ENCODE assay signal across 1 cellular context in the genomic region with DNA sequence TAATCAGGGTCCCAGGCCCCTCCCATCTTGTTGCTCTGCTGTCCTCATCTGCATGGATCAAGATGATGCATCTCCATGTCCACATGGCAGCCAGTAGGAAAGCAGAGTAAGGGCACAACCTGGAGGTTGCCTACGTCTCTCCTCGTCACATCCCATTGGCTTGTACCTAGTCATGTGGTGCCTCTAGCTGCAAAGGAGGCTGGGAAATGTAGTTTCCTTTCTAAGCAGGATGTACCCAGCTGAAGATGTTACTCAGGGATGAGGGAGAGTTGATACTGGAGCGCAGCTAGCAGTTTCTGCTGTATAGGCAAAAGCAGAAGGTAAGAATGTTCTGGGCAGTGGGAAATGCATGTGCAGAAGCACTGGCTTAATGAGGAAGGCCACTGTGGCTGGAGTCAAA.
TF ChIP-seq lines count a peak whose summit lies in the region.

No MANE protein-coding gene starts in this region.

TF ChIP-seq in HepG2, 621 proteins besides CTCF, POLR2A, EP300 and RAD21:
- TF ChIP-seq HOXA5 (CRISPR knock-in tag; IDR thresholded peaks at IDR 0.05) (no peak), THAP11 (CRISPR knock-in tag; IDR thresholded peaks at IDR 0.05) (peak; percentile 98), ZNF263 (CRISPR knock-in tag; IDR thresholded peaks at IDR 0.05) (peak; percentile 88), ZNF232 (CRISPR knock-in tag; IDR thresholded peaks at IDR 0.05; ENCODE audit: borderline replicate concordance) (no peak), SP1 (IDR thresholded peaks at IDR 0.05) (no peak), SP1 (CRISPR knock-in tag; IDR thresholded peaks at IDR 0.05) (0 out of 2 replicates have a peak, but pooled peaks have one; percentile 11), ZBTB37 (CRISPR knock-in tag; IDR thresholded peaks at IDR 0.05) (no peak), POLR2G (IDR thresholded peaks at IDR 0.05; ENCODE audit: low read depth, low read length) (no peak), HNF4G (IDR thresholded peaks at IDR 0.05; ENCODE audit: borderline replicate concordance, low read depth, low read length) (no peak), HNF4G (CRISPR knock-in tag; IDR thresholded peaks at IDR 0.05; ENCODE audit: borderline replicate concordance, low read depth) (no peak), FOXK1 (CRISPR knock-in tag; IDR thresholded peaks at IDR 0.05; ENCODE audit: borderline replicate concordance, low read depth) (no peak), TOPORS (CRISPR knock-in tag; IDR thresholded peaks at IDR 0.05) (no peak), GFI1 (CRISPR knock-in tag; IDR thresholded peaks at IDR 0.05; ENCODE audit: borderline replicate concordance) (peak; percentile 29; the same call in 1 of the 2 replicates), MAFF (IDR thresholded peaks at IDR 0.05; ENCODE audit: low read depth, low read length) (0 out of 2 replicates have a peak, but pooled peaks have one; percentile 18), NFYB (CRISPR knock-in tag; IDR thresholded peaks at IDR 0.05) (peak; percentile 77), NFYC (CRISPR knock-in tag; IDR thresholded peaks at IDR 0.05) (peak; percentile 86), ZNF530 (CRISPR knock-in tag; IDR thresholded peaks at IDR 0.05; ENCODE audit: low read depth) (no peak), ZXDC (CRISPR knock-in tag; IDR thresholded peaks at IDR 0.05) (0 out of 2 replicates have a peak, but pooled peaks have one; percentile 53), ZNF256 (CRISPR knock-in tag; conservative IDR thresholded peaks at IDR 0.05) (no peak), HCFC1 (IDR thresholded peaks at IDR 0.05; ENCODE audit: low read depth, low read length) (peak; percentile 67), ZFAT (CRISPR knock-in tag; conservative IDR thresholded peaks at IDR 0.05) (no peak), ZNF143 (CRISPR knock-in tag; IDR thresholded peaks at IDR 0.05) (peak; percentile 93), USF2 (IDR thresholded peaks at IDR 0.05; ENCODE audit: low read depth, low read length) (peak; percentile 84), USF2 (CRISPR knock-in tag; IDR thresholded peaks at IDR 0.05; ENCODE audit: borderline replicate concordance) (peak; percentile 89; the same call in 1 of the 2 replicates), SUZ12 (IDR thresholded peaks at IDR 0.05; ENCODE audit: low read depth, low read length) (peak; percentile 34), TMF1 (CRISPR knock-in tag; IDR thresholded peaks at IDR 0.05; ENCODE audit: low read depth) (no peak), ZFP1 (CRISPR knock-in tag; IDR thresholded peaks at IDR 0.05) (no peak), HMGXB3 (CRISPR knock-in tag; IDR thresholded peaks at IDR 0.05; ENCODE audit: borderline replicate concordance) (no peak), ELF1 (CRISPR knock-in tag; IDR thresholded peaks at IDR 0.05) (0 out of 2 replicates have a peak, but pooled peaks have one; percentile 31), MAFK (conservative IDR thresholded peaks at IDR 0.05 in 1 of 2, IDR thresholded peaks at IDR 0.05 in 1 of 2; ENCODE audit: low read length in 2 of 2) (peak; percentile 25 to 47; a peak in 2 of 4 replicates), SATB2 (CRISPR knock-in tag; IDR thresholded peaks at IDR 0.05) (no peak)
- TF ChIP-seq, protein P1, sequence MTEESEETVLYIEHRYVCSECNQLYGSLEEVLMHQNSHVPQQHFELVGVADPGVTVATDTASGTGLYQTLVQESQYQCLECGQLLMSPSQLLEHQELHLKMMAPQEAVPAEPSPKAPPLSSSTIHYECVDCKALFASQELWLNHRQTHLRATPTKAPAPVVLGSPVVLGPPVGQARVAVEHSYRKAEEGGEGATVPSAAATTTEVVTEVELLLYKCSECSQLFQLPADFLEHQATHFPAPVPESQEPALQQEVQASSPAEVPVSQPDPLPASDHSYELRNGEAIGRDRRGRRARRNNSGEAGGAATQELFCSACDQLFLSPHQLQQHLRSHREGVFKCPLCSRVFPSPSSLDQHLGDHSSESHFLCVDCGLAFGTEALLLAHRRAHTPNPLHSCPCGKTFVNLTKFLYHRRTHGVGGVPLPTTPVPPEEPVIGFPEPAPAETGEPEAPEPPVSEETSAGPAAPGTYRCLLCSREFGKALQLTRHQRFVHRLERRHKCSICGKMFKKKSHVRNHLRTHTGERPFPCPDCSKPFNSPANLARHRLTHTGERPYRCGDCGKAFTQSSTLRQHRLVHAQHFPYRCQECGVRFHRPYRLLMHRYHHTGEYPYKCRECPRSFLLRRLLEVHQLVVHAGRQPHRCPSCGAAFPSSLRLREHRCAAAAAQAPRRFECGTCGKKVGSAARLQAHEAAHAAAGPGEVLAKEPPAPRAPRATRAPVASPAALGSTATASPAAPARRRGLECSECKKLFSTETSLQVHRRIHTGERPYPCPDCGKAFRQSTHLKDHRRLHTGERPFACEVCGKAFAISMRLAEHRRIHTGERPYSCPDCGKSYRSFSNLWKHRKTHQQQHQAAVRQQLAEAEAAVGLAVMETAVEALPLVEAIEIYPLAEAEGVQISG (CRISPR knock-in tag; IDR thresholded peaks at IDR 0.05), result 0 out of 2 replicates have a peak, but pooled peaks have one; percentile 50
- TF ChIP-seq, protein P2, sequence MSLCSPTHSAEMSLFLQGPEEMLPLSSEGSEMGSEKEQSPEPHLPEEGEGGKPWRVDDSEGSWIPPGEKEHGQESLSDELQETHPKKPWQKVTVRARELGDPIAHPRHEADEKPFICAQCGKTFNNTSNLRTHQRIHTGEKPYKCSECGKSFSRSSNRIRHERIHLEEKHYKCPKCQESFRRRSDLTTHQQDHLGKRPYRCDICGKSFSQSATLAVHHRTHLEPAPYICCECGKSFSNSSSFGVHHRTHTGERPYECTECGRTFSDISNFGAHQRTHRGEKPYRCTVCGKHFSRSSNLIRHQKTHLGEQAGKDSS (CRISPR knock-in tag; IDR thresholded peaks at IDR 0.05; ENCODE audit: borderline replicate concordance, low read depth), result no peak
- TF ChIP-seq, protein P3, sequence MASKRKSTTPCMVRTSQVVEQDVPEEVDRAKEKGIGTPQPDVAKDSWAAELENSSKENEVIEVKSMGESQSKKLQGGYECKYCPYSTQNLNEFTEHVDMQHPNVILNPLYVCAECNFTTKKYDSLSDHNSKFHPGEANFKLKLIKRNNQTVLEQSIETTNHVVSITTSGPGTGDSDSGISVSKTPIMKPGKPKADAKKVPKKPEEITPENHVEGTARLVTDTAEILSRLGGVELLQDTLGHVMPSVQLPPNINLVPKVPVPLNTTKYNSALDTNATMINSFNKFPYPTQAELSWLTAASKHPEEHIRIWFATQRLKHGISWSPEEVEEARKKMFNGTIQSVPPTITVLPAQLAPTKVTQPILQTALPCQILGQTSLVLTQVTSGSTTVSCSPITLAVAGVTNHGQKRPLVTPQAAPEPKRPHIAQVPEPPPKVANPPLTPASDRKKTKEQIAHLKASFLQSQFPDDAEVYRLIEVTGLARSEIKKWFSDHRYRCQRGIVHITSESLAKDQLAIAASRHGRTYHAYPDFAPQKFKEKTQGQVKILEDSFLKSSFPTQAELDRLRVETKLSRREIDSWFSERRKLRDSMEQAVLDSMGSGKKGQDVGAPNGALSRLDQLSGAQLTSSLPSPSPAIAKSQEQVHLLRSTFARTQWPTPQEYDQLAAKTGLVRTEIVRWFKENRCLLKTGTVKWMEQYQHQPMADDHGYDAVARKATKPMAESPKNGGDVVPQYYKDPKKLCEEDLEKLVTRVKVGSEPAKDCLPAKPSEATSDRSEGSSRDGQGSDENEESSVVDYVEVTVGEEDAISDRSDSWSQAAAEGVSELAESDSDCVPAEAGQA (IDR thresholded peaks at IDR 0.05; ENCODE audit: low read depth), result no peak
- TF ChIP-seq, protein P3 (CRISPR knock-in tag; IDR thresholded peaks at IDR 0.05; ENCODE audit: borderline replicate concordance), result no peak
- TF ChIP-seq, protein P4, sequence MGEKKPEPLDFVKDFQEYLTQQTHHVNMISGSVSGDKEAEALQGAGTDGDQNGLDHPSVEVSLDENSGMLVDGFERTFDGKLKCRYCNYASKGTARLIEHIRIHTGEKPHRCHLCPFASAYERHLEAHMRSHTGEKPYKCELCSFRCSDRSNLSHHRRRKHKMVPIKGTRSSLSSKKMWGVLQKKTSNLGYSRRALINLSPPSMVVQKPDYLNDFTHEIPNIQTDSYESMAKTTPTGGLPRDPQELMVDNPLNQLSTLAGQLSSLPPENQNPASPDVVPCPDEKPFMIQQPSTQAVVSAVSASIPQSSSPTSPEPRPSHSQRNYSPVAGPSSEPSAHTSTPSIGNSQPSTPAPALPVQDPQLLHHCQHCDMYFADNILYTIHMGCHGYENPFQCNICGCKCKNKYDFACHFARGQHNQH (CRISPR knock-in tag; IDR thresholded peaks at IDR 0.05), result no peak
TF ChIP-seq in HepG2: peak in this region for 15.
